ENCODE assay signal across 12 cellular contexts in genomic region chr18:43422483-43422882, GRCh38.
DNase-seq lines count a peak whose midpoint lies in the region; ATAC-seq and TF ChIP-seq lines count a peak whose summit lies in the region.
"Had no signal": no experiment of that assay in that cellular context is flagged by ENCODE, and none has a peak within 500 bp of the region (broad histone marks: within the 10 kb centered on the region; RNA-seq: fewer than 3 reads in every experiment).

No MANE protein-coding gene starts in this region.

- TF ChIP-seq CTCF in cardiac fibroblast (IDR thresholded peaks at IDR 0.05; ENCODE audit: low read depth, low read length): peak; percentile 9

- H3K4me3 ChIP-seq in cardiac fibroblast (replicated peaks in 1 of 2; ENCODE audit: low read depth in 2 of 2, low read length in 2 of 2): no peak overlapping the region
- H3K4me3 ChIP-seq: heart right ventricle had no signal

- ATAC-seq in HG03565 (IDR thresholded peaks at IDR 0.05; ENCODE audit: unreplicated experiment): no peak

- DNase-seq in NCI-H1417 (lab: John Stamatoyannopoulos, UW) (peak in 2 of 3 experiments; percentile 9 to 47), NCI-H1417 treated with DMSO at 0.1 percent for 48 hours (lab: John Stamatoyannopoulos, UW) (no peak), NCI-H2171 treated with DMSO at 0.1 percent for 48 hours (lab: John Stamatoyannopoulos, UW) (peak; percentile 43), cardiac fibroblast (ENCODE audit: low read depth in 2 of 2) (peak; percentile 4 to 5), pons (ENCODE audit: low spot score) (peak; percentile 15), T-helper 9 cell (no peak), GM19240 (ENCODE audit: insufficient read length, low spot score) (no peak)
- DNase-seq: activated T-cell treated with anti-CD3 and anti-CD28 coated beads for 4 hours, GDM1, heart right ventricle, nucleus accumbens had no signal

Comparison
In these comparisons a context has a peak if more than half of its experiments do, and no peak if none do; other contexts are left out.
1. DNase-seq: peak in NCI-H1417 (2 of 3), NCI-H2171 treated with DMSO at 0.1 percent for 48 hours (single experiment), cardiac fibroblast (2 of 2) and pons (single experiment); none in NCI-H1417 treated with DMSO at 0.1 percent for 48 hours (single experiment), T-helper 9 cell (single experiment) and GM19240 (single experiment).